1 cellular context compared by ENCODE assay signal in the genomic region with DNA sequence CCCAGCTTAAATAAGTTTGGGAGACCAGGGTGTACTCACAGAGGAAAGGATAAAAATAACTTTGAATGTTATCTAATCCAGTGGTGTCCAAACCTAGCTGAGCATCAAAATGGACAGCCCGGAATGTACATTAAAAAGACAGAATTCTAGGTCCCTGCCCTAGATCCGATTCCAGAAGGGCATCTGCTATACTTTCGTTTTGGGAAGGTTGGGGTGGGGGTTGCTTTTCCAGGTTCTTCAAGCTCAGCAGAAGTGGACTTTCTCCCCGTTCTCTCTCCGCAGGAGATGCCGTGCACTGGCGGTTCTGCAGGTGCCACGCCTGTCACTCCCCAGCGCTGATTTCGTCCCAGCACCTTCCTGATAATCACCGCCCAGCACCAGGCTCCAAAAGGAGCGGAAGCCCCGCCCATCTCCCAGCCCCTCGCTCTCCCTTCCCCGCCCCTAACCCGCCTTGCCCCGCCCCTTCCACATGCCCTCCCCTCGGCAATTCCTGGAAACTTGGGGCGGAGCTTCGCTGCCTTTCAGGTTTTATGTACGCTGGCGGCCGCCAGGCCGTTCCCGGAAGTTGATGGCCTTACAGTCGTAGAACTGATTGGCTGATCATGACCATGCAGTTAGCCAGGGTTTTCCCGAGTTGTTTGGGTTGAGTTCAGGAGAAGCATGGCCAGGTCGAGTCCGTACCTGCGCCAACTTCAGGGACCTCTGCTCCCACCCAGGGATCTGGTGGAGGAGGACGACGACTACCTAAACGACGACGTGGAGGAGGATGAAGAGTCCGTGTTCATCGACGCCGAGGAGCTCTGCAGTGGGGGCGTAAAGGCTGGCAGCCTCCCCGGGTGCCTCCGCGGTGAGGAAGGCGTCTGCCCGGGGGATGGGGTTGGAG.
TF ChIP-seq lines count a peak whose summit lies in the region.

A gene (plus strand): TSS at position 550 of the 883 bp plus-strand sequence. CDS start 111 bp downstream, at position 661.

TF ChIP-seq in HepG2, 621 proteins besides CTCF, POLR2A, EP300 and RAD21 (continued from another document and continues in another):
- TF ChIP-seq, protein P1, sequence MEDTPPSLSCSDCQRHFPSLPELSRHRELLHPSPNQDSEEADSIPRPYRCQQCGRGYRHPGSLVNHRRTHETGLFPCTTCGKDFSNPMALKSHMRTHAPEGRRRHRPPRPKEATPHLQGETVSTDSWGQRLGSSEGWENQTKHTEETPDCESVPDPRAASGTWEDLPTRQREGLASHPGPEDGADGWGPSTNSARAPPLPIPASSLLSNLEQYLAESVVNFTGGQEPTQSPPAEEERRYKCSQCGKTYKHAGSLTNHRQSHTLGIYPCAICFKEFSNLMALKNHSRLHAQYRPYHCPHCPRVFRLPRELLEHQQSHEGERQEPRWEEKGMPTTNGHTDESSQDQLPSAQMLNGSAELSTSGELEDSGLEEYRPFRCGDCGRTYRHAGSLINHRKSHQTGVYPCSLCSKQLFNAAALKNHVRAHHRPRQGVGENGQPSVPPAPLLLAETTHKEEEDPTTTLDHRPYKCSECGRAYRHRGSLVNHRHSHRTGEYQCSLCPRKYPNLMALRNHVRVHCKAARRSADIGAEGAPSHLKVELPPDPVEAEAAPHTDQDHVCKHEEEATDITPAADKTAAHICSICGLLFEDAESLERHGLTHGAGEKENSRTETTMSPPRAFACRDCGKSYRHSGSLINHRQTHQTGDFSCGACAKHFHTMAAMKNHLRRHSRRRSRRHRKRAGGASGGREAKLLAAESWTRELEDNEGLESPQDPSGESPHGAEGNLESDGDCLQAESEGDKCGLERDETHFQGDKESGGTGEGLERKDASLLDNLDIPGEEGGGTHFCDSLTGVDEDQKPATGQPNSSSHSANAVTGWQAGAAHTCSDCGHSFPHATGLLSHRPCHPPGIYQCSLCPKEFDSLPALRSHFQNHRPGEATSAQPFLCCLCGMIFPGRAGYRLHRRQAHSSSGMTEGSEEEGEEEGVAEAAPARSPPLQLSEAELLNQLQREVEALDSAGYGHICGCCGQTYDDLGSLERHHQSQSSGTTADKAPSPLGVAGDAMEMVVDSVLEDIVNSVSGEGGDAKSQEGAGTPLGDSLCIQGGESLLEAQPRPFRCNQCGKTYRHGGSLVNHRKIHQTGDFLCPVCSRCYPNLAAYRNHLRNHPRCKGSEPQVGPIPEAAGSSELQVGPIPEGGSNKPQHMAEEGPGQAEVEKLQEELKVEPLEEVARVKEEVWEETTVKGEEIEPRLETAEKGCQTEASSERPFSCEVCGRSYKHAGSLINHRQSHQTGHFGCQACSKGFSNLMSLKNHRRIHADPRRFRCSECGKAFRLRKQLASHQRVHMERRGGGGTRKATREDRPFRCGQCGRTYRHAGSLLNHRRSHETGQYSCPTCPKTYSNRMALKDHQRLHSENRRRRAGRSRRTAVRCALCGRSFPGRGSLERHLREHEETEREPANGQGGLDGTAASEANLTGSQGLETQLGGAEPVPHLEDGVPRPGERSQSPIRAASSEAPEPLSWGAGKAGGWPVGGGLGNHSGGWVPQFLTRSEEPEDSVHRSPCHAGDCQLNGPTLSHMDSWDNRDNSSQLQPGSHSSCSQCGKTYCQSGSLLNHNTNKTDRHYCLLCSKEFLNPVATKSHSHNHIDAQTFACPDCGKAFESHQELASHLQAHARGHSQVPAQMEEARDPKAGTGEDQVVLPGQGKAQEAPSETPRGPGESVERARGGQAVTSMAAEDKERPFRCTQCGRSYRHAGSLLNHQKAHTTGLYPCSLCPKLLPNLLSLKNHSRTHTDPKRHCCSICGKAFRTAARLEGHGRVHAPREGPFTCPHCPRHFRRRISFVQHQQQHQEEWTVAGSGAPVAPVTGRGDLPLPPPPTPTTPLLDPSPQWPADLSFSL (CRISPR knock-in tag; IDR thresholded peaks at IDR 0.05) = no peak
- peak; percentile 76 for TF ChIP-seq HNRNPLL (IDR thresholded peaks at IDR 0.05; ENCODE audit: low read depth, low read length, poor library complexity, severe bottlenecking)
- TF ChIP-seq ZFX (CRISPR knock-in tag; IDR thresholded peaks at IDR 0.05; ENCODE audit: low read depth) = peak; percentile 75
- no peak for TF ChIP-seq SRF (IDR thresholded peaks at IDR 0.05; ENCODE audit: low read depth, low read length)
- no peak for TF ChIP-seq ZNF484 (CRISPR knock-in tag; IDR thresholded peaks at IDR 0.05; ENCODE audit: borderline replicate concordance, low read depth)
- TF ChIP-seq ZNF543 (CRISPR knock-in tag; IDR thresholded peaks at IDR 0.05) = no peak
- TF ChIP-seq IRF2 (CRISPR knock-in tag; IDR thresholded peaks at IDR 0.05) = no peak; the same call in 1 of the 2 replicates
- TF ChIP-seq, protein P2, sequence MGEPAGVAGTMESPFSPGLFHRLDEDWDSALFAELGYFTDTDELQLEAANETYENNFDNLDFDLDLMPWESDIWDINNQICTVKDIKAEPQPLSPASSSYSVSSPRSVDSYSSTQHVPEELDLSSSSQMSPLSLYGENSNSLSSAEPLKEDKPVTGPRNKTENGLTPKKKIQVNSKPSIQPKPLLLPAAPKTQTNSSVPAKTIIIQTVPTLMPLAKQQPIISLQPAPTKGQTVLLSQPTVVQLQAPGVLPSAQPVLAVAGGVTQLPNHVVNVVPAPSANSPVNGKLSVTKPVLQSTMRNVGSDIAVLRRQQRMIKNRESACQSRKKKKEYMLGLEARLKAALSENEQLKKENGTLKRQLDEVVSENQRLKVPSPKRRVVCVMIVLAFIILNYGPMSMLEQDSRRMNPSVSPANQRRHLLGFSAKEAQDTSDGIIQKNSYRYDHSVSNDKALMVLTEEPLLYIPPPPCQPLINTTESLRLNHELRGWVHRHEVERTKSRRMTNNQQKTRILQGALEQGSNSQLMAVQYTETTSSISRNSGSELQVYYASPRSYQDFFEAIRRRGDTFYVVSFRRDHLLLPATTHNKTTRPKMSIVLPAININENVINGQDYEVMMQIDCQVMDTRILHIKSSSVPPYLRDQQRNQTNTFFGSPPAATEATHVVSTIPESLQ (CRISPR knock-in tag; conservative IDR thresholded peaks at IDR 0.05) = no peak
- no peak for TF ChIP-seq TGIF2 (CRISPR knock-in tag; IDR thresholded peaks at IDR 0.05)
- TF ChIP-seq TBX2 (CRISPR knock-in tag; IDR thresholded peaks at IDR 0.05; ENCODE audit: borderline replicate concordance) = peak; percentile 44; the same call in 1 of the 2 replicates
- no peak for TF ChIP-seq ZFP41 (CRISPR knock-in tag; IDR thresholded peaks at IDR 0.05; ENCODE audit: borderline replicate concordance)
- TF ChIP-seq EED (CRISPR knock-in tag; IDR thresholded peaks at IDR 0.05) = peak; percentile 72
- peak; percentile 64; the same call in 1 of the 2 replicates for TF ChIP-seq PHF21A (CRISPR knock-in tag; IDR thresholded peaks at IDR 0.05)
- 0 out of 2 replicates have a peak, but pooled peaks have one; percentile 35 for TF ChIP-seq MEF2D (CRISPR knock-in tag; IDR thresholded peaks at IDR 0.05)
- TF ChIP-seq ATM (IDR thresholded peaks at IDR 0.05; ENCODE audit: borderline replicate concordance) = no peak
- TF ChIP-seq SALL1 (CRISPR knock-in tag; IDR thresholded peaks at IDR 0.05) = peak; percentile 77
- TF ChIP-seq MIXL1 (CRISPR knock-in tag; IDR thresholded peaks at IDR 0.05) = no peak
- TF ChIP-seq ZNF780A (CRISPR knock-in tag; IDR thresholded peaks at IDR 0.05) = no peak
- no peak for TF ChIP-seq ARHGAP35 (CRISPR knock-in tag; IDR thresholded peaks at IDR 0.05; ENCODE audit: borderline replicate concordance)
- no peak for TF ChIP-seq SP140L (CRISPR knock-in tag; IDR thresholded peaks at IDR 0.05; ENCODE audit: borderline replicate concordance)
- peak; percentile 23; the same call in 1 of the 2 replicates for TF ChIP-seq ZNF768 (CRISPR knock-in tag; IDR thresholded peaks at IDR 0.05)
- TF ChIP-seq, protein P3, sequence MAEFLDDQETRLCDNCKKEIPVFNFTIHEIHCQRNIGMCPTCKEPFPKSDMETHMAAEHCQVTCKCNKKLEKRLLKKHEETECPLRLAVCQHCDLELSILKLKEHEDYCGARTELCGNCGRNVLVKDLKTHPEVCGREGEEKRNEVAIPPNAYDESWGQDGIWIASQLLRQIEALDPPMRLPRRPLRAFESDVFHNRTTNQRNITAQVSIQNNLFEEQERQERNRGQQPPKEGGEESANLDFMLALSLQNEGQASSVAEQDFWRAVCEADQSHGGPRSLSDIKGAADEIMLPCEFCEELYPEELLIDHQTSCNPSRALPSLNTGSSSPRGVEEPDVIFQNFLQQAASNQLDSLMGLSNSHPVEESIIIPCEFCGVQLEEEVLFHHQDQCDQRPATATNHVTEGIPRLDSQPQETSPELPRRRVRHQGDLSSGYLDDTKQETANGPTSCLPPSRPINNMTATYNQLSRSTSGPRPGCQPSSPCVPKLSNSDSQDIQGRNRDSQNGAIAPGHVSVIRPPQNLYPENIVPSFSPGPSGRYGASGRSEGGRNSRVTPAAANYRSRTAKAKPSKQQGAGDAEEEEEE (CRISPR knock-in tag; IDR thresholded peaks at IDR 0.05; ENCODE audit: borderline replicate concordance) = no peak
- no peak for TF ChIP-seq SMYD3 (CRISPR knock-in tag; IDR thresholded peaks at IDR 0.05)
- TF ChIP-seq ZNF547 (CRISPR knock-in tag; IDR thresholded peaks at IDR 0.05) = 0 out of 2 replicates have a peak, but pooled peaks have one; percentile 56
- peak; percentile 26; the same call in 1 of the 2 replicates for TF ChIP-seq FOSL2 (CRISPR knock-in tag; IDR thresholded peaks at IDR 0.05)
- TF ChIP-seq, protein P4, sequence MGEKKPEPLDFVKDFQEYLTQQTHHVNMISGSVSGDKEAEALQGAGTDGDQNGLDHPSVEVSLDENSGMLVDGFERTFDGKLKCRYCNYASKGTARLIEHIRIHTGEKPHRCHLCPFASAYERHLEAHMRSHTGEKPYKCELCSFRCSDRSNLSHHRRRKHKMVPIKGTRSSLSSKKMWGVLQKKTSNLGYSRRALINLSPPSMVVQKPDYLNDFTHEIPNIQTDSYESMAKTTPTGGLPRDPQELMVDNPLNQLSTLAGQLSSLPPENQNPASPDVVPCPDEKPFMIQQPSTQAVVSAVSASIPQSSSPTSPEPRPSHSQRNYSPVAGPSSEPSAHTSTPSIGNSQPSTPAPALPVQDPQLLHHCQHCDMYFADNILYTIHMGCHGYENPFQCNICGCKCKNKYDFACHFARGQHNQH (CRISPR knock-in tag; IDR thresholded peaks at IDR 0.05) = peak; percentile 71; the same call in 1 of the 2 replicates
- TF ChIP-seq ZSCAN20 (CRISPR knock-in tag; IDR thresholded peaks at IDR 0.05; ENCODE audit: borderline replicate concordance) = no peak
- TF ChIP-seq ZNF891 (CRISPR knock-in tag; IDR thresholded peaks at IDR 0.05) = peak; percentile 47; the same call in 1 of the 2 replicates
- TF ChIP-seq, protein P5, sequence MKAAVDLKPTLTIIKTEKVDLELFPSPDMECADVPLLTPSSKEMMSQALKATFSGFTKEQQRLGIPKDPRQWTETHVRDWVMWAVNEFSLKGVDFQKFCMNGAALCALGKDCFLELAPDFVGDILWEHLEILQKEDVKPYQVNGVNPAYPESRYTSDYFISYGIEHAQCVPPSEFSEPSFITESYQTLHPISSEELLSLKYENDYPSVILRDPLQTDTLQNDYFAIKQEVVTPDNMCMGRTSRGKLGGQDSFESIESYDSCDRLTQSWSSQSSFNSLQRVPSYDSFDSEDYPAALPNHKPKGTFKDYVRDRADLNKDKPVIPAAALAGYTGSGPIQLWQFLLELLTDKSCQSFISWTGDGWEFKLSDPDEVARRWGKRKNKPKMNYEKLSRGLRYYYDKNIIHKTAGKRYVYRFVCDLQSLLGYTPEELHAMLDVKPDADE (CRISPR knock-in tag; IDR thresholded peaks at IDR 0.05) = no peak
- no peak for TF ChIP-seq NFE2 (CRISPR knock-in tag; IDR thresholded peaks at IDR 0.05)
- TF ChIP-seq GATA4 (IDR thresholded peaks at IDR 0.05; ENCODE audit: borderline replicate concordance, low read depth) = no peak
- TF ChIP-seq, protein P6, sequence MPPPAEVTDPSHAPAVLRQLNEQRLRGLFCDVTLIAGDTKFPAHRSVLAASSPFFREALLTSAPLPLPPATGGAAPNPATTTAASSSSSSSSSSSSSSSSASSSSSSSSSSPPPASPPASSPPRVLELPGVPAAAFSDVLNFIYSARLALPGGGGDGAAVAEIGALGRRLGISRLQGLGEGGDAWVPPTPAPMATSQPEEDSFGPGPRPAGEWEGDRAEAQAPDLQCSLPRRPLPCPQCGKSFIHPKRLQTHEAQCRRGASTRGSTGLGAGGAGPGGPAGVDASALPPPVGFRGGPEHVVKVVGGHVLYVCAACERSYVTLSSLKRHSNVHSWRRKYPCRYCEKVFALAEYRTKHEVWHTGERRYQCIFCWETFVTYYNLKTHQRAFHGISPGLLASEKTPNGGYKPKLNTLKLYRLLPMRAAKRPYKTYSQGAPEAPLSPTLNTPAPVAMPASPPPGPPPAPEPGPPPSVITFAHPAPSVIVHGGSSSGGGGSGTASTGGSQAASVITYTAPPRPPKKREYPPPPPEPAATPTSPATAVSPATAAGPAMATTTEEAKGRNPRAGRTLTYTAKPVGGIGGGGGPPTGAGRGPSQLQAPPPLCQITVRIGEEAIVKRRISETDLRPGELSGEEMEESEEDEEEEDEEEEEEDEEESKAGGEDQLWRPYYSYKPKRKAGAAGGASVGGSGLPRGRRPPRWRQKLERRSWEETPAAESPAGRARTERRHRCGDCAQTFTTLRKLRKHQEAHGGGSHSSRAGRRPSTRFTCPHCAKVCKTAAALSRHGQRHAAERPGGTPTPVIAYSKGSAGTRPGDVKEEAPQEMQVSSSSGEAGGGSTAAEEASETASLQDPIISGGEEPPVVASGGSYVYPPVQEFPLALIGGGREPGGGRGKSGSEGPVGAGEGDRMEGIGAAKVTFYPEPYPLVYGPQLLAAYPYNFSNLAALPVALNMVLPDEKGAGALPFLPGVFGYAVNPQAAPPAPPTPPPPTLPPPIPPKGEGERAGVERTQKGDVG (CRISPR knock-in tag; IDR thresholded peaks at IDR 0.05; ENCODE audit: borderline replicate concordance) = no peak
- no peak for TF ChIP-seq ATF1 (CRISPR knock-in tag; IDR thresholded peaks at IDR 0.05)
- TF ChIP-seq ZNF761 (CRISPR knock-in tag; conservative IDR thresholded peaks at IDR 0.05) = no peak
- TF ChIP-seq, protein P7, sequence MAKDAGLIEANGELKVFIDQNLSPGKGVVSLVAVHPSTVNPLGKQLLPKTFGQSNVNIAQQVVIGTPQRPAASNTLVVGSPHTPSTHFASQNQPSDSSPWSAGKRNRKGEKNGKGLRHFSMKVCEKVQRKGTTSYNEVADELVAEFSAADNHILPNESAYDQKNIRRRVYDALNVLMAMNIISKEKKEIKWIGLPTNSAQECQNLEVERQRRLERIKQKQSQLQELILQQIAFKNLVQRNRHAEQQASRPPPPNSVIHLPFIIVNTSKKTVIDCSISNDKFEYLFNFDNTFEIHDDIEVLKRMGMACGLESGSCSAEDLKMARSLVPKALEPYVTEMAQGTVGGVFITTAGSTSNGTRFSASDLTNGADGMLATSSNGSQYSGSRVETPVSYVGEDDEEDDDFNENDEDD (CRISPR knock-in tag; IDR thresholded peaks at IDR 0.05; ENCODE audit: borderline replicate concordance) = no peak
- TF ChIP-seq NCOR1 (IDR thresholded peaks at IDR 0.05; ENCODE audit: borderline replicate concordance, low read length) = no peak; the same call in 1 of the 2 replicates
- TF ChIP-seq, protein P8, sequence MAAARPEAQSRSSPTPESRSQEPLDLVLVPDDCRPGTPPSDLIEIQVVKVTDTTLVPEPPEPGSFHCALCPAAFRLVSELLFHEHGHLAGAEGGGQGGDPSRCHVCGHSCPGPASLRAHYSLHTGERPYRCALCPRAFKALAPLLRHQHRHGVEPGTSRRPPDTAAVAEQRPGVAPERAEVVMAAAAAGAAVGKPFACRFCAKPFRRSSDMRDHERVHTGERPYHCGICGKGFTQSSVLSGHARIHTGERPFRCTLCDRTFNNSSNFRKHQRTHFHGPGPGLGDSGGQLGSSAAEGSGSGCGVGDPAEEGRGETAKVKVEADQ (CRISPR knock-in tag; IDR thresholded peaks at IDR 0.05; ENCODE audit: borderline replicate concordance) = no peak
- TF ChIP-seq HNRNPL (IDR thresholded peaks at IDR 0.05; ENCODE audit: low read depth, low read length) = no peak
- TF ChIP-seq PLRG1 (conservative IDR thresholded peaks at IDR 0.05) = no peak
- TF ChIP-seq NFIB (CRISPR knock-in tag; IDR thresholded peaks at IDR 0.05; ENCODE audit: borderline replicate concordance) = no peak
- TF ChIP-seq SNAI1 (CRISPR knock-in tag; IDR thresholded peaks at IDR 0.05; ENCODE audit: borderline replicate concordance) = no peak
- no peak for TF ChIP-seq MYNN (CRISPR knock-in tag; IDR thresholded peaks at IDR 0.05; ENCODE audit: low read depth)
- no peak for TF ChIP-seq PHF5A (CRISPR knock-in tag; IDR thresholded peaks at IDR 0.05; ENCODE audit: low read depth, unreplicated experiment)
